In the genomic region with DNA sequence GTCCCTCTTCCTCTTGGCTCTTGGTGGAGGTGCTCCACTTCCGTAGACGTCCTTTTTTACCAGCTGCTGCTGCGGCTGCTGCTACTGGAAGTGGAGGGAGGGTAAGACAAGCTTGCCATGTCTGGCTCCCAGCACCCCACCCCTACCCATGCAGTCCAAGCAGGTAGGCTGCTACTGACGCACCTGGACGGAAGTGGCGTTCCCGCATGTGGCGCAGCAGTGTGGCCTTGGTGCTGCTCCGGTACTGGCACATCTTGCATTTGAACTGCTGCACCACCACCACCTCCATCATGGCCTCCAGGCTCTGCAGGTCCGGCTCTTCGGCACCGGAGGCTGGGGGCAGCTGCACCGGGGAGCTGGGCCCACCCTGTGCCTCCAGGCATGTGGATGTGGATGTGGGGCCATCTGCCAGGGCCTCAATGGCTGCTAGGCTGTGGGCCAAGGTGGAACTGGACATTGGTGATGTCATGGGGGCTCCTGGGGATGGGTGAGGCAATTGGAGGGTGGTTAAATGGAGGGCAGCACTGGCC, we compare ENCODE assay signal across 12 cellular contexts. TPM values are rescaled to one million over a fixed set of nuclear protein-coding genes. Genes with fewer than 3 reads are reported as not detected.
"Had no signal": no experiment of that assay in that cellular context is flagged by ENCODE, and none has a peak within 500 bp of the region (broad histone marks: within the 10 kb centered on the region; RNA-seq: fewer than 3 reads in every experiment).

No MANE protein-coding gene starts in this region.

- H3K27me3 ChIP-seq: cardiac muscle cell, tibial artery, vagina had no signal

- ATAC-seq: activated CD8-positive, alpha-beta T cell treated with anti-CD3 and anti-CD28 coated beads for 36 hours; effector memory CD8-positive, alpha-beta T cell; natural killer cell treated with Interleukin-12 subunit alpha and Interleukin-12 subunit beta and Interleukin-15 and Interleukin-18, amount 100 ng/mL, for 72 hours had no signal

- DNase-seq: activated CD8-positive, alpha-beta memory T cell treated with anti-CD3 and anti-CD28 coated beads, Interleukin-2, amount 50 U/mL, for 4 hours; activated CD8-positive, alpha-beta T cell treated with anti-CD3 and anti-CD28 coated beads for 36 hours; activated naive CD4-positive, alpha-beta T cell; effector memory CD8-positive, alpha-beta T cell; erythroblast; hippocampal formation; T-helper 9 cell had no signal

- H3K4me3 ChIP-seq: cardiac muscle cell, smooth muscle cell, tibial artery, vagina had no signal

- H3K9me3 ChIP-seq: tibial artery, vagina had no signal

- H3K4me2 ChIP-seq: smooth muscle cell had no signal

- H3K27ac ChIP-seq: cardiac muscle cell, tibial artery, vagina had no signal

RNA-seq across cellular contexts. Expression of a gene that starts 41.1 kb away (rescaled TPM):
- total RNA-seq: cardiac muscle cell had no signal
